ENCODE assay signal across 1 cellular context in the genomic region with DNA sequence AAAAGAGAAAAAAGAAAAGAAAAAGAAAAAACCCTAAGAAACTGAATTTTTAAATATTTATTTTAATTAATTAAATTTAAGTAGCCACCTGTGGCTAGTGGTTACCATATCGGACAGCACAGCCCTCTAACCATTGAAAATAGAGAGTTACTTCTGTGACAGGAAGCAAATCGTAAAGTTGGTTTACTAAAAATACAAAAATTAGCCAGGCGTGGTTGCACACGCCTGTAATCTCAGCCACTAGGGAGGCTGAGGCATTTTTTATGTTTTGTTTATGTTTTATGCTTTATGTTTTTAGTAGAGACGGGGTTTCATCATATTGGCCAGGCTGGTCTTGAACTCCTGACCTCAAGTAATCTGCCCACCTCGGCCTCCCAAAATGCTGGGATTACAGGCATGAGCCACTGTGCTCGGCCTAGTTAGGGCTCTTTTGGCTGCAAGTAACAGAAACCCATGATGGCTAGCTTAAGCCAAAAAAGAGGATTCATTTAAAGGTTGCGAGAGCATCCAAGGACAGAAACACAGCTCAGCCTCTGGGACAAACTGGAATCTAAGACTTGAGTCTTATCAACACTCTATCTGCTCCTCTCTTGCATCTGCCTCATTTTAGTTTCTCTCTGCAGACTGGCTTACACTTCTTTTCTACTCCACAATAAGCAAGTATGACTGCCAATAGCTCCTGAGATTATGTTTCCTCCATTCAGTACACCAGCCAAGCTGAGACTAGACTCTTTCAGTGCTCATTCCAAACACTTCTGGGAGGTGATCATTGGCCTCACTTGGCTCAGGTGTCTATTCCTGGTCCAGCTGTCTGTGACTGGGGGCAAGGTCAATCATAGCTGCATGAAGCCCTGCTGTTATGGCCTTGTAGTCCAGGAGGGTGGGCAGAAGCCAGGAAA.
TF ChIP-seq lines count a peak whose summit lies in the region.

No MANE protein-coding gene starts in this region.

TF ChIP-seq in GM23338, 12 proteins besides CTCF, POLR2A, EP300 and RAD21 (continued from another document):
- TF ChIP-seq, protein P1, sequence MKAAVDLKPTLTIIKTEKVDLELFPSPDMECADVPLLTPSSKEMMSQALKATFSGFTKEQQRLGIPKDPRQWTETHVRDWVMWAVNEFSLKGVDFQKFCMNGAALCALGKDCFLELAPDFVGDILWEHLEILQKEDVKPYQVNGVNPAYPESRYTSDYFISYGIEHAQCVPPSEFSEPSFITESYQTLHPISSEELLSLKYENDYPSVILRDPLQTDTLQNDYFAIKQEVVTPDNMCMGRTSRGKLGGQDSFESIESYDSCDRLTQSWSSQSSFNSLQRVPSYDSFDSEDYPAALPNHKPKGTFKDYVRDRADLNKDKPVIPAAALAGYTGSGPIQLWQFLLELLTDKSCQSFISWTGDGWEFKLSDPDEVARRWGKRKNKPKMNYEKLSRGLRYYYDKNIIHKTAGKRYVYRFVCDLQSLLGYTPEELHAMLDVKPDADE (IDR thresholded peaks at IDR 0.05): no peak
- TF ChIP-seq, protein P2, sequence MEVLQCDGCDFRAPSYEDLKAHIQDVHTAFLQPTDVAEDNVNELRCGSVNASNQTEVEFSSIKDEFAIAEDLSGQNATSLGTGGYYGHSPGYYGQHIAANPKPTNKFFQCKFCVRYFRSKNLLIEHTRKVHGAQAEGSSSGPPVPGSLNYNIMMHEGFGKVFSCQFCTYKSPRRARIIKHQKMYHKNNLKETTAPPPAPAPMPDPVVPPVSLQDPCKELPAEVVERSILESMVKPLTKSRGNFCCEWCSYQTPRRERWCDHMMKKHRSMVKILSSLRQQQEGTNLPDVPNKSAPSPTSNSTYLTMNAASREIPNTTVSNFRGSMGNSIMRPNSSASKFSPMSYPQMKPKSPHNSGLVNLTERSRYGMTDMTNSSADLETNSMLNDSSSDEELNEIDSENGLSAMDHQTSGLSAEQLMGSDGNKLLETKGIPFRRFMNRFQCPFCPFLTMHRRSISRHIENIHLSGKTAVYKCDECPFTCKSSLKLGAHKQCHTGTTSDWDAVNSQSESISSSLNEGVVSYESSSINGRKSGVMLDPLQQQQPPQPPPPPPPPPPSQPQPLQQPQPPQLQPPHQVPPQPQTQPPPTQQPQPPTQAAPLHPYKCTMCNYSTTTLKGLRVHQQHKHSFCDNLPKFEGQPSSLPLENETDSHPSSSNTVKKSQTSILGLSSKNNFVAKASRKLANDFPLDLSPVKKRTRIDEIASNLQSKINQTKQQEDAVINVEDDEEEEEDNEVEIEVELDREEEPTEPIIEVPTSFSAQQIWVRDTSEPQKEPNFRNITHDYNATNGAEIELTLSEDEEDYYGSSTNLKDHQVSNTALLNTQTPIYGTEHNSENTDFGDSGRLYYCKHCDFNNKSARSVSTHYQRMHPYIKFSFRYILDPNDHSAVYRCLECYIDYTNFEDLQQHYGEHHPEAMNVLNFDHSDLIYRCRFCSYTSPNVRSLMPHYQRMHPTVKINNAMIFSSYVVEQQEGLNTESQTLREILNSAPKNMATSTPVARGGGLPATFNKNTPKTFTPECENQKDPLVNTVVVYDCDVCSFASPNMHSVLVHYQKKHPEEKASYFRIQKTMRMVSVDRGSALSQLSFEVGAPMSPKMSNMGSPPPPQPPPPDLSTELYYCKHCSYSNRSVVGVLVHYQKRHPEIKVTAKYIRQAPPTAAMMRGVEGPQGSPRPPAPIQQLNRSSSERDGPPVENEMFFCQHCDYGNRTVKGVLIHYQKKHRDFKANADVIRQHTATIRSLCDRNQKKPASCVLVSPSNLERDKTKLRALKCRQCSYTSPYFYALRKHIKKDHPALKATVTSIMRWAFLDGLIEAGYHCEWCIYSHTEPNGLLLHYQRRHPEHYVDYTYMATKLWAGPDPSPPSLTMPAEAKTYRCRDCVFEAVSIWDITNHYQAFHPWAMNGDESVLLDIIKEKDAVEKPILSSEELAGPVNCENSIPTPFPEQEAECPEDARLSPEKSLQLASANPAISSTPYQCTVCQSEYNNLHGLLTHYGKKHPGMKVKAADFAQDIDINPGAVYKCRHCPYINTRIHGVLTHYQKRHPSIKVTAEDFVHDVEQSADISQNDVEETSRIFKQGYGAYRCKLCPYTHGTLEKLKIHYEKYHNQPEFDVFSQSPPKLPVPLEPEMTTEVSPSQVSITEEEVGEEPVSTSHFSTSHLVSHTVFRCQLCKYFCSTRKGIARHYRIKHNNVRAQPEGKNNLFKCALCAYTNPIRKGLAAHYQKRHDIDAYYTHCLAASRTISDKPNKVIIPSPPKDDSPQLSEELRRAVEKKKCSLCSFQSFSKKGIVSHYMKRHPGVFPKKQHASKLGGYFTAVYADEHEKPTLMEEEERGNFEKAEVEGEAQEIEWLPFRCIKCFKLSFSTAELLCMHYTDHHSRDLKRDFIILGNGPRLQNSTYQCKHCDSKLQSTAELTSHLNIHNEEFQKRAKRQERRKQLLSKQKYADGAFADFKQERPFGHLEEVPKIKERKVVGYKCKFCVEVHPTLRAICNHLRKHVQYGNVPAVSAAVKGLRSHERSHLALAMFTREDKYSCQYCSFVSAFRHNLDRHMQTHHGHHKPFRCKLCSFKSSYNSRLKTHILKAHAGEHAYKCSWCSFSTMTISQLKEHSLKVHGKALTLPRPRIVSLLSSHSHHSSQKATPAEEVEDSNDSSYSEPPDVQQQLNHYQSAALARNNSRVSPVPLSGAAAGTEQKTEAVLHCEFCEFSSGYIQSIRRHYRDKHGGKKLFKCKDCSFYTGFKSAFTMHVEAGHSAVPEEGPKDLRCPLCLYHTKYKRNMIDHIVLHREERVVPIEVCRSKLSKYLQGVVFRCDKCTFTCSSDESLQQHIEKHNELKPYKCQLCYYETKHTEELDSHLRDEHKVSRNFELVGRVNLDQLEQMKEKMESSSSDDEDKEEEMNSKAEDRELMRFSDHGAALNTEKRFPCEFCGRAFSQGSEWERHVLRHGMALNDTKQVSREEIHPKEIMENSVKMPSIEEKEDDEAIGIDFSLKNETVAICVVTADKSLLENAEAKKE (CRISPR knock-in tag; IDR thresholded peaks at IDR 0.05): no peak
- TF ChIP-seq STAT1 (IDR thresholded peaks at IDR 0.05; ENCODE audit: unreplicated experiment) (no peak), POLR2AphosphoS5 (IDR thresholded peaks at IDR 0.05; ENCODE audit: low read depth) (no peak), CREB1 (CRISPR knock-in tag; IDR thresholded peaks at IDR 0.05; ENCODE audit: low read depth) (no peak), EZH2phosphoT487 (IDR thresholded peaks at IDR 0.05; ENCODE audit: unreplicated experiment) (no peak), ZNF114 (CRISPR knock-in tag; IDR thresholded peaks at IDR 0.05) (no peak), EZH2 (IDR thresholded peaks at IDR 0.05; ENCODE audit: low read depth, unreplicated experiment) (no peak)
TF ChIP-seq in GM23338: peak in this region for 0.
